ENCODE assay signal across 1 cellular context in the genomic region with DNA sequence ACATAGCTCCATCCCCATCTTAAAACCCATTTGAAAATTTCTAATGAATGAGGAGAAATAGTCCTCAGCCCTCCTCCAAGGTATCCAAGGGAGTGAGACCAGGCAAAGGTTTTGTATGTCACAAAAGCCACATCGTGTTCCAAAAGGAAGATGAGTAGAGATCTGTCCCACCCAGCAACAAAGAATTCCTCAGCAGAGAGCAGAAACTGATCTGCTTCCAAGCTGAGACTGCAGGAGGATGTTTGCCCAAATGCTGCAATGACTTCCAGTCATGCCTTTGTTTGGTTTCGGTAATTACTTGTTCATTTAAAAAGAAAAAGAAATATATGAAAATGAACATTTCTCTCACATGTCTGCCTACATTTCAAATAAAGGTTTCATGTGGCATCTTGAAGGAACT.
TF ChIP-seq lines count a peak whose summit lies in the region.

No MANE protein-coding gene starts in this region.

TF ChIP-seq in GM23338, 12 proteins besides CTCF, POLR2A, EP300 and RAD21 (continued from another document):
- no peak for TF ChIP-seq REST (IDR thresholded peaks at IDR 0.05; ENCODE audit: unreplicated experiment)
- no peak for TF ChIP-seq CREB1 (CRISPR knock-in tag; IDR thresholded peaks at IDR 0.05; ENCODE audit: low read depth)
- no peak for TF ChIP-seq EZH2 (IDR thresholded peaks at IDR 0.05; ENCODE audit: low read depth, unreplicated experiment)
- no peak for TF ChIP-seq ETS1 (IDR thresholded peaks at IDR 0.05)
- no peak for TF ChIP-seq EZH2phosphoT487 (IDR thresholded peaks at IDR 0.05; ENCODE audit: unreplicated experiment)
- no peak for TF ChIP-seq JUNB (IDR thresholded peaks at IDR 0.05; ENCODE audit: unreplicated experiment)
- no peak for TF ChIP-seq ZNF462 (CRISPR knock-in tag; IDR thresholded peaks at IDR 0.05)
- no peak for TF ChIP-seq STAT1 (IDR thresholded peaks at IDR 0.05; ENCODE audit: unreplicated experiment)
- no peak for TF ChIP-seq NANOG (IDR thresholded peaks at IDR 0.05; ENCODE audit: borderline replicate concordance)
- no peak for TF ChIP-seq ZNF331 (CRISPR knock-in tag; IDR thresholded peaks at IDR 0.05; ENCODE audit: low read depth)
- TF ChIP-seq ZNF114 (CRISPR knock-in tag; IDR thresholded peaks at IDR 0.05), result no peak
